1 cellular context compared by ENCODE assay signal in genomic region chr12:23525450-23526072, GRCh38.
A peak's percentile ranks its signal among the peaks of the same experiment; 100 is the strongest.
TF ChIP-seq lines count a peak whose summit lies in the region.

No MANE protein-coding gene starts in this region.

TF ChIP-seq in HepG2, 621 proteins besides CTCF, POLR2A, EP300 and RAD21 (continued from another document):
- TF ChIP-seq ZBTB2 (CRISPR knock-in tag; IDR thresholded peaks at IDR 0.05; ENCODE audit: low read depth) = no peak
- TF ChIP-seq MAFF (IDR thresholded peaks at IDR 0.05; ENCODE audit: low read depth, low read length) = 0 out of 2 replicates have a peak, but pooled peaks have one; percentile 31
- TF ChIP-seq SP4 (CRISPR knock-in tag; IDR thresholded peaks at IDR 0.05) = no peak
- TF ChIP-seq DRAP1 (CRISPR knock-in tag; IDR thresholded peaks at IDR 0.05) = no peak
- TF ChIP-seq SAFB2 (CRISPR knock-in tag; IDR thresholded peaks at IDR 0.05; ENCODE audit: borderline replicate concordance, low read depth) = no peak
- TF ChIP-seq PRDM10 (CRISPR knock-in tag; IDR thresholded peaks at IDR 0.05; ENCODE audit: low read depth) = no peak
- TF ChIP-seq ATF4 (CRISPR knock-in tag; IDR thresholded peaks at IDR 0.05) = peak in 1 of 2 experiments; percentile 77; a peak in 2 of 4 replicates
- peak; percentile 90 for TF ChIP-seq MNT (IDR thresholded peaks at IDR 0.05)
- TF ChIP-seq ZNF563 (CRISPR knock-in tag; IDR thresholded peaks at IDR 0.05) = no peak
- TF ChIP-seq TFE3 (CRISPR knock-in tag; IDR thresholded peaks at IDR 0.05) = no peak
- no peak for TF ChIP-seq ZBTB4 (CRISPR knock-in tag; IDR thresholded peaks at IDR 0.05; ENCODE audit: borderline replicate concordance)
- TF ChIP-seq FOSL2 (CRISPR knock-in tag; IDR thresholded peaks at IDR 0.05) = peak; percentile 62; the same call in 1 of the 2 replicates
- no peak for TF ChIP-seq ZNF558 (CRISPR knock-in tag; IDR thresholded peaks at IDR 0.05; ENCODE audit: borderline replicate concordance)
- TF ChIP-seq MLXIP (CRISPR knock-in tag; IDR thresholded peaks at IDR 0.05; ENCODE audit: borderline replicate concordance) = no peak
